ENCODE assay signal across 23 cellular contexts in genomic region chr15:50084932-50085331, GRCh38. TPM values are rescaled to one million over a fixed set of nuclear protein-coding genes. Genes with fewer than 3 reads are reported as not detected.
DNase-seq lines count a peak whose midpoint lies in the region; ATAC-seq and FAIRE-seq lines count a peak whose summit lies in the region.
"Had no signal": no experiment of that assay in that cellular context is flagged by ENCODE, and none has a peak within 500 bp of the region (broad histone marks: within the 10 kb centered on the region; RNA-seq: fewer than 3 reads in every experiment).

No MANE protein-coding gene starts in this region.

- CTCF ChIA-PET in activated CD4-positive, alpha-beta T cell treated with anti-CD3 and anti-CD28 coated beads, Interleukin-2, amount 10 ng/mL, durations not matched to agents 7 days and 5 days (lab: Charles Lee), result no interaction called here

- H3K36me3 Mint-ChIP-seq in activated CD4-positive, alpha-beta T cell treated with anti-CD3 and anti-CD28 coated beads, Interleukin-2, amount 10 ng/mL, durations not matched to agents 24 days and 14 days (ENCODE audit: low read depth), result peaks cover 20% of the 10 kb centered on the region
- peaks cover 2% of the 10 kb centered on the region for H3K36me3 Mint-ChIP-seq in activated CD4-positive, alpha-beta T cell treated with anti-CD3 and anti-CD28 coated beads, Interleukin-2, amount 10 ng/mL, durations not matched to agents 7 days and 5 days (ENCODE audit: low read depth)
- peaks cover 58% of the 10 kb centered on the region for H3K36me3 Mint-ChIP-seq in activated T-helper 2 cell treated with anti-CD3 and anti-CD28 coated beads, Interferon-gamma antibody, Interleukin-2, Interleukin-4, amounts not matched to agents 10 μg/mL and 5 μg/mL and 100 μg/mL, durations not matched to agents 14 hours and 24 hours and 36 hours (ENCODE audit: low read depth)
- peaks cover 40% of the 10 kb centered on the region for H3K36me3 Mint-ChIP-seq in natural killer cell treated with Interleukin-12 subunit alpha and Interleukin-12 subunit beta and Interleukin-15 and Interleukin-18, amount 100 ng/mL, for 72 hours
- H3K36me3 Mint-ChIP-seq: CD4-positive, CD25-positive, alpha-beta regulatory T cell had no signal

- POLR2A ChIA-PET in activated CD4-positive, alpha-beta T cell treated with anti-CD3 and anti-CD28 coated beads, Interleukin-2, amount 10 ng/mL, durations not matched to agents 7 days and 5 days (lab: Charles Lee), result no interaction called here

- peak; percentile 58 for DNase-seq in activated CD4-positive, alpha-beta T cell treated with anti-CD3 and anti-CD28 coated beads, Interleukin-2, amount 10 ng/mL, durations not matched to agents 24 days and 14 days
- DNase-seq in activated CD4-positive, alpha-beta T cell treated with anti-CD3 and anti-CD28 coated beads, Interleukin-2, amount 10 ng/mL, durations not matched to agents 7 days and 5 days, result no peak
- peak; percentile 2 for DNase-seq in MV-4-11 (lab: John Stamatoyannopoulos, UW)
- DNase-seq in activated T-helper 2 cell treated with anti-CD3 and anti-CD28 coated beads, Interferon-gamma antibody, Interleukin-2, Interleukin-4, amounts not matched to agents 10 μg/mL and 5 μg/mL and 100 μg/mL, durations not matched to agents 14 hours and 24 hours and 36 hours (ENCODE audit: low spot score), result no peak
- no peak for DNase-seq in natural killer cell treated with Interleukin-12 subunit alpha and Interleukin-12 subunit beta and Interleukin-15 and Interleukin-18, amount 100 ng/mL, for 72 hours (ENCODE audit: low spot score)
- DNase-seq in left lobe of liver (ENCODE audit: low spot score), result no peak
- DNase-seq in kidney tubule cell (ENCODE audit: low spot score), result no peak
- no peak for DNase-seq in GM19239 (ENCODE audit: insufficient read length, low spot score)
- DNase-seq: 8988T, DMS53, GM23248, H7, KBM-7, NCI-H1694, NCI-H2029 treated with DMSO at 0.1 percent for 48 hours, NCI-H526 treated with DMSO at 0.1 percent for 48 hours, SHP77 had no signal

- H3K27me3 Mint-ChIP-seq in activated CD4-positive, alpha-beta T cell treated with anti-CD3 and anti-CD28 coated beads, Interleukin-2, amount 10 ng/mL, durations not matched to agents 24 days and 14 days, result no peaks in the 10 kb centered on the region
- no peaks in the 10 kb centered on the region for H3K27me3 Mint-ChIP-seq in activated CD4-positive, alpha-beta T cell treated with anti-CD3 and anti-CD28 coated beads, Interleukin-2, amount 10 ng/mL, durations not matched to agents 7 days and 5 days
- no peaks in the 10 kb centered on the region for H3K27me3 Mint-ChIP-seq in activated T-helper 2 cell treated with anti-CD3 and anti-CD28 coated beads, Interferon-gamma antibody, Interleukin-2, Interleukin-4, amounts not matched to agents 10 μg/mL and 5 μg/mL and 100 μg/mL, durations not matched to agents 14 hours and 24 hours and 36 hours (ENCODE audit: low read depth)
- H3K27me3 Mint-ChIP-seq in natural killer cell treated with Interleukin-12 subunit alpha and Interleukin-12 subunit beta and Interleukin-15 and Interleukin-18, amount 100 ng/mL, for 72 hours, result no peaks in the 10 kb centered on the region

- H3K27ac Mint-ChIP-seq in activated CD4-positive, alpha-beta T cell treated with anti-CD3 and anti-CD28 coated beads, Interleukin-2, amount 10 ng/mL, durations not matched to agents 24 days and 14 days, result no peak overlapping the region
- H3K27ac Mint-ChIP-seq in activated CD4-positive, alpha-beta T cell treated with anti-CD3 and anti-CD28 coated beads, Interleukin-2, amount 10 ng/mL, durations not matched to agents 7 days and 5 days, result no peak overlapping the region
- H3K27ac Mint-ChIP-seq in activated T-helper 2 cell treated with anti-CD3 and anti-CD28 coated beads, Interferon-gamma antibody, Interleukin-2, Interleukin-4, amounts not matched to agents 10 μg/mL and 5 μg/mL and 100 μg/mL, durations not matched to agents 14 hours and 24 hours and 36 hours, result peak overlapping the region; percentile 52
- H3K27ac Mint-ChIP-seq in natural killer cell treated with Interleukin-12 subunit alpha and Interleukin-12 subunit beta and Interleukin-15 and Interleukin-18, amount 100 ng/mL, for 72 hours, result peak overlapping the region; percentile 60 to 83
- H3K27ac Mint-ChIP-seq: CD4-positive, CD25-positive, alpha-beta regulatory T cell had no signal

- peaks cover 32% of the 10 kb centered on the region for H3K4me1 Mint-ChIP-seq in activated CD4-positive, alpha-beta T cell treated with anti-CD3 and anti-CD28 coated beads, Interleukin-2, amount 10 ng/mL, durations not matched to agents 24 days and 14 days
- H3K4me1 Mint-ChIP-seq in activated CD4-positive, alpha-beta T cell treated with anti-CD3 and anti-CD28 coated beads, Interleukin-2, amount 10 ng/mL, durations not matched to agents 7 days and 5 days, result peaks cover 5% of the 10 kb centered on the region
- H3K4me1 Mint-ChIP-seq in activated T-helper 2 cell treated with anti-CD3 and anti-CD28 coated beads, Interferon-gamma antibody, Interleukin-2, Interleukin-4, amounts not matched to agents 10 μg/mL and 5 μg/mL and 100 μg/mL, durations not matched to agents 14 hours and 24 hours and 36 hours (ENCODE audit: low read depth), result peaks cover 46% of the 10 kb centered on the region
- H3K4me1 Mint-ChIP-seq in natural killer cell treated with Interleukin-12 subunit alpha and Interleukin-12 subunit beta and Interleukin-15 and Interleukin-18, amount 100 ng/mL, for 72 hours (ENCODE audit: low read depth in 2 of 2), result peaks cover 64 to 65% of the 10 kb centered on the region in 2 donors
- H3K4me1 Mint-ChIP-seq: CD4-positive, CD25-positive, alpha-beta regulatory T cell had no signal

- H3K9me3 Mint-ChIP-seq in activated CD4-positive, alpha-beta T cell treated with anti-CD3 and anti-CD28 coated beads, Interleukin-2, amount 10 ng/mL, durations not matched to agents 24 days and 14 days, result peaks cover 3% of the 10 kb centered on the region
- peaks cover 8% of the 10 kb centered on the region for H3K9me3 Mint-ChIP-seq in activated CD4-positive, alpha-beta T cell treated with anti-CD3 and anti-CD28 coated beads, Interleukin-2, amount 10 ng/mL, durations not matched to agents 7 days and 5 days
- H3K9me3 Mint-ChIP-seq in activated T-helper 2 cell treated with anti-CD3 and anti-CD28 coated beads, Interferon-gamma antibody, Interleukin-2, Interleukin-4, amounts not matched to agents 10 μg/mL and 5 μg/mL and 100 μg/mL, durations not matched to agents 14 hours and 24 hours and 36 hours, result peaks cover 6% of the 10 kb centered on the region
- no peaks in the 10 kb centered on the region for H3K9me3 Mint-ChIP-seq in natural killer cell treated with Interleukin-12 subunit alpha and Interleukin-12 subunit beta and Interleukin-15 and Interleukin-18, amount 100 ng/mL, for 72 hours

- ATAC-seq in natural killer cell treated with Interleukin-12 subunit alpha and Interleukin-12 subunit beta and Interleukin-15 and Interleukin-18, amount 100 ng/mL, for 72 hours, result no peak
- ATAC-seq in left lobe of liver, result no peak
- ATAC-seq: HepG2, Panc1 had no signal

- no peak overlapping the region for H3K4me3 Mint-ChIP-seq in activated CD4-positive, alpha-beta T cell treated with anti-CD3 and anti-CD28 coated beads, Interleukin-2, amount 10 ng/mL, durations not matched to agents 24 days and 14 days
- H3K4me3 Mint-ChIP-seq in activated CD4-positive, alpha-beta T cell treated with anti-CD3 and anti-CD28 coated beads, Interleukin-2, amount 10 ng/mL, durations not matched to agents 7 days and 5 days, result no peak overlapping the region
- no peak overlapping the region for H3K4me3 Mint-ChIP-seq in activated T-helper 2 cell treated with anti-CD3 and anti-CD28 coated beads, Interferon-gamma antibody, Interleukin-2, Interleukin-4, amounts not matched to agents 10 μg/mL and 5 μg/mL and 100 μg/mL, durations not matched to agents 14 hours and 24 hours and 36 hours (ENCODE audit: low read depth)
- no peak overlapping the region for H3K4me3 Mint-ChIP-seq in natural killer cell treated with Interleukin-12 subunit alpha and Interleukin-12 subunit beta and Interleukin-15 and Interleukin-18, amount 100 ng/mL, for 72 hours
- H3K4me3 Mint-ChIP-seq: CD4-positive, CD25-positive, alpha-beta regulatory T cell had no signal

- no peak for FAIRE-seq in GM19239 (lab: Jason Lieb, UNC)
- FAIRE-seq: HepG2 had no signal

- intact Hi-C loops in activated CD4-positive, alpha-beta T cell treated with anti-CD3 and anti-CD28 coated beads, Interleukin-2, amount 10 ng/mL, durations not matched to agents 24 days and 14 days (cut with micrococcal nuclease), result no loop called here
- intact Hi-C loops in activated T-helper 2 cell treated with anti-CD3 and anti-CD28 coated beads, Interferon-gamma antibody, Interleukin-2, Interleukin-4, amounts not matched to agents 10 μg/mL and 5 μg/mL and 100 μg/mL, durations not matched to agents 14 hours and 24 hours and 36 hours (cut with micrococcal nuclease), result no loop called here

RNA-seq across cellular contexts. Expression of gene ATP8B4, which starts 34.1 kb away (rescaled TPM):
- 29.9 and 38.5 TPM in 2 replicates for total RNA-seq in activated CD4-positive, alpha-beta T cell treated with anti-CD3 and anti-CD28 coated beads, Interleukin-2, amount 10 ng/mL, durations not matched to agents 24 days and 14 days
- total RNA-seq in activated CD4-positive, alpha-beta T cell treated with anti-CD3 and anti-CD28 coated beads, Interleukin-2, amount 10 ng/mL, durations not matched to agents 7 days and 5 days, result 1 to 10 TPM; 6.8 TPM
- 69.7 and 75.3 TPM in 2 replicates for total RNA-seq in activated T-helper 2 cell treated with anti-CD3 and anti-CD28 coated beads, Interferon-gamma antibody, Interleukin-2, Interleukin-4, amounts not matched to agents 10 μg/mL and 5 μg/mL and 100 μg/mL, durations not matched to agents 14 hours and 24 hours and 36 hours
- 100 to 1,000 TPM; 273 to 296 TPM for total RNA-seq in natural killer cell treated with Interleukin-12 subunit alpha and Interleukin-12 subunit beta and Interleukin-15 and Interleukin-18, amount 100 ng/mL, for 72 hours
- total RNA-seq in left lobe of liver, result 6.8 TPM
- total RNA-seq: Daoy, H7, MCF 10A, OCI-LY7 had no signal

Comparison
In these comparisons a context has a peak if more than half of its experiments do, and no peak if none do; other contexts are left out.
1. DNase-seq: peak in activated CD4-positive, alpha-beta T cell treated with anti-CD3 and anti-CD28 coated beads, Interleukin-2, amount 10 ng/mL, durations not matched to agents 24 days and 14 days (single experiment) and MV-4-11 (single experiment); none in activated CD4-positive, alpha-beta T cell treated with anti-CD3 and anti-CD28 coated beads, Interleukin-2, amount 10 ng/mL, durations not matched to agents 7 days and 5 days (single experiment), activated T-helper 2 cell treated with anti-CD3 and anti-CD28 coated beads, Interferon-gamma antibody, Interleukin-2, Interleukin-4, amounts not matched to agents 10 μg/mL and 5 μg/mL and 100 μg/mL, durations not matched to agents 14 hours and 24 hours and 36 hours (single experiment), natural killer cell treated with Interleukin-12 subunit alpha and Interleukin-12 subunit beta and Interleukin-15 and Interleukin-18, amount 100 ng/mL, for 72 hours (single experiment), left lobe of liver (single experiment), kidney tubule cell (single experiment) and GM19239 (single experiment).
2. H3K27ac Mint-ChIP-seq: peak in activated T-helper 2 cell treated with anti-CD3 and anti-CD28 coated beads, Interferon-gamma antibody, Interleukin-2, Interleukin-4, amounts not matched to agents 10 μg/mL and 5 μg/mL and 100 μg/mL, durations not matched to agents 14 hours and 24 hours and 36 hours (single experiment) and natural killer cell treated with Interleukin-12 subunit alpha and Interleukin-12 subunit beta and Interleukin-15 and Interleukin-18, amount 100 ng/mL, for 72 hours (2 of 2); none in activated CD4-positive, alpha-beta T cell treated with anti-CD3 and anti-CD28 coated beads, Interleukin-2, amount 10 ng/mL, durations not matched to agents 24 days and 14 days (single experiment) and activated CD4-positive, alpha-beta T cell treated with anti-CD3 and anti-CD28 coated beads, Interleukin-2, amount 10 ng/mL, durations not matched to agents 7 days and 5 days (single experiment).